ENCODE assay signal across 18 cellular contexts in the genomic region with DNA sequence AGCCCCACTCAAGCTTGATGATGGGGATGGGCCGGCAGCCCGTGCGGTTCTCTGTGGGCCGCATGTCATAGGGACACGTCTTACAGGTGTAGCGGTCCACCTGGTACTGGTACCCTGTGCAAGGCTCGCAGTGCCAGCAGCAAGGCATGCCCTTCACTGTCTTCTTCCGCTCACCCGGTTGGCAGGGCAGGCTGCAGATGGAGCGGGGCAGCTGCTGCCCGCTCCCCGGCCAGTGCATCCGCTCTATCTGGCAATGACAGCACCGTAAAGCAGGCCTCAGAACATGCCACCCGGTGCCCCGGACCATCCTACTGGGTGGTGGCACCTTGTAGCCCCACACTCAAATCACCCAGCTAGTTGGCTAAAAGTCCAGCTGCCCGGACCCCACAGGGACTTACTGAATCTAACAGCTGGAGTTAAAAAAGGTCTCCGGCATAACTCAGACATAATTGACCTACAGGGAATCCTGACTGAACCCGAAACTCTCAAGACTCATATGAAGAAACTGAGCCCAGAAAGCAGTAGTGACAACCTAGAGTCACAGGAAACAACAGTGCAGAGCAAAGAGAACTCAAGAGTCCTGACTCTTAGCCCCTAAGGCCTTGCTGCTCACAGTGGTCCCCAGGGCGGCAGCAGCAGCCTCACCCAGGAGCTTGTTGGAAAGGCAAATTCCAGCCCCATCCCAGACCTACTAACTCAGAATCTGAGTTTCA.
DNase-seq lines count a peak whose midpoint lies in the region; ATAC-seq and TF ChIP-seq lines count a peak whose summit lies in the region.
"Had no signal": no experiment of that assay in that cellular context is flagged by ENCODE, and none has a peak within 500 bp of the region (broad histone marks: within the 10 kb centered on the region; RNA-seq: fewer than 3 reads in every experiment).

No MANE protein-coding gene starts in this region.

- CTCF ChIA-PET in activated CD8-positive, alpha-beta memory T cell treated with anti-CD3 and anti-CD28 coated beads, Interleukin-2, amount 10 ng/mL, durations not matched to agents 7 days and 5 days (lab: Charles Lee), result interaction anchor here (0.7 to 2.3 kb wide), 5 partner anchors 9 to 292 kb away, joined by 3 to 15 read pairs (median 5); no protein-coding TSS in a partner anchor
- CTCF ChIA-PET in OCI-LY7 (lab: Charles Lee; ENCODE audit: unreplicated experiment), result no interaction called here

- no peaks in the 10 kb centered on the region for H3K36me3 Mint-ChIP-seq in activated CD8-positive, alpha-beta memory T cell treated with anti-CD3 and anti-CD28 coated beads, Interleukin-2, amount 10 ng/mL, durations not matched to agents 7 days and 5 days
- H3K36me3 Mint-ChIP-seq in stimulated activated effector memory CD8-positive, alpha-beta T cell treated with anti-CD3 and anti-CD28 coated beads, Interleukin-12 subunit alpha, Interleukin-12 subunit beta, amount 100 ng/mL, for 72 hours, result no peaks in the 10 kb centered on the region
- no peaks in the 10 kb centered on the region for H3K36me3 Mint-ChIP-seq in mesothelial cell of epicardium
- H3K36me3 Mint-ChIP-seq: CD8-positive, alpha-beta T cell had no signal

- no peak overlapping the region for H3K4me3 ChIP-seq in OCI-LY7 (ENCODE audit: low read depth, low read length, poor library complexity, severe bottlenecking)

- H3K27ac Mint-ChIP-seq in activated CD8-positive, alpha-beta memory T cell treated with anti-CD3 and anti-CD28 coated beads, Interleukin-2, amount 10 ng/mL, durations not matched to agents 7 days and 5 days, result peak overlapping the region; percentile 50
- no peak overlapping the region for H3K27ac Mint-ChIP-seq in stimulated activated effector memory CD8-positive, alpha-beta T cell treated with anti-CD3 and anti-CD28 coated beads, Interleukin-12 subunit alpha, Interleukin-12 subunit beta, amount 100 ng/mL, for 72 hours
- H3K27ac Mint-ChIP-seq in mesothelial cell of epicardium, result no peak overlapping the region
- H3K27ac Mint-ChIP-seq: CD8-positive, alpha-beta T cell had no signal

- H3K4me3 Mint-ChIP-seq in activated CD8-positive, alpha-beta memory T cell treated with anti-CD3 and anti-CD28 coated beads, Interleukin-2, amount 10 ng/mL, durations not matched to agents 7 days and 5 days, result no peak overlapping the region
- H3K4me3 Mint-ChIP-seq in stimulated activated effector memory CD8-positive, alpha-beta T cell treated with anti-CD3 and anti-CD28 coated beads, Interleukin-12 subunit alpha, Interleukin-12 subunit beta, amount 100 ng/mL, for 72 hours, result no peak overlapping the region
- H3K4me3 Mint-ChIP-seq in mesothelial cell of epicardium, result no peak overlapping the region
- H3K4me3 Mint-ChIP-seq: CD8-positive, alpha-beta T cell had no signal

- H3K4me1 ChIP-seq in OCI-LY7 (ENCODE audit: insufficient read depth, low read length, poor library complexity, severe bottlenecking), result peaks cover 30% of the 10 kb centered on the region

- no peaks in the 10 kb centered on the region for H3K36me3 ChIP-seq in OCI-LY7 (ENCODE audit: insufficient read depth, low read length)

- H2AFZ ChIP-seq in OCI-LY7 (ENCODE audit: low read length), result no peak overlapping the region

- intact Hi-C loops in OCI-LY7 (cut with micrococcal nuclease; ENCODE audit: unreplicated experiment), result no loop called here

- ATAC-seq in activated CD8-positive, alpha-beta memory T cell treated with anti-CD3 and anti-CD28 coated beads, Interleukin-2, amount 10 ng/mL, durations not matched to agents 7 days and 5 days, result peak; percentile 88
- peak; percentile 77 for ATAC-seq in stimulated activated effector memory CD8-positive, alpha-beta T cell treated with anti-CD3 and anti-CD28 coated beads, Interleukin-12 subunit alpha, Interleukin-12 subunit beta, amount 100 ng/mL, for 72 hours
- ATAC-seq: CD8-positive, alpha-beta T cell; HCT116; Panc1; Right ventricle myocardium inferior had no signal

- TF ChIP-seq CTCF in OCI-LY7 (conservative IDR thresholded peaks at IDR 0.05; ENCODE audit: low read length) (no peak), mesothelial cell of epicardium (IDR thresholded peaks at IDR 0.05; ENCODE audit: unreplicated experiment) (no peak)

- no peaks in the 10 kb centered on the region for H3K9me2 ChIP-seq in OCI-LY7 (ENCODE audit: insufficient read depth, low read length)
- H3K9me2 ChIP-seq: SK-N-SH had no signal

- no TSS peak for BruUV-seq in OCI-LY7 (replicated peaks; lab: Mats Ljungman, UMichigan)

- no peaks in the 10 kb centered on the region for H4K20me1 ChIP-seq in OCI-LY7 (ENCODE audit: insufficient read depth, low read length)

- no peaks in the 10 kb centered on the region for H3K79me2 ChIP-seq in OCI-LY7 (ENCODE audit: insufficient read depth, low read depth, low read length)

- POLR2A ChIA-PET in OCI-LY7 (lab: Charles Lee), result interaction anchor here (0.5 kb wide), 1 partner anchor 591 kb away, joined by 7 read pairs; no protein-coding TSS in a partner anchor

- H3K4me1 Mint-ChIP-seq in activated CD8-positive, alpha-beta memory T cell treated with anti-CD3 and anti-CD28 coated beads, Interleukin-2, amount 10 ng/mL, durations not matched to agents 7 days and 5 days, result peaks cover 25% of the 10 kb centered on the region
- H3K4me1 Mint-ChIP-seq in stimulated activated effector memory CD8-positive, alpha-beta T cell treated with anti-CD3 and anti-CD28 coated beads, Interleukin-12 subunit alpha, Interleukin-12 subunit beta, amount 100 ng/mL, for 72 hours, result peaks cover 13% of the 10 kb centered on the region
- no peaks in the 10 kb centered on the region for H3K4me1 Mint-ChIP-seq in mesothelial cell of epicardium

- peak overlapping the region; percentile 11 for H3K27ac ChIP-seq in OCI-LY7 (ENCODE audit: low read depth, low read length, poor library complexity, severe bottlenecking)
- H3K27ac ChIP-seq: 22Rv1 had no signal

- H3K27me3 Mint-ChIP-seq in activated CD8-positive, alpha-beta memory T cell treated with anti-CD3 and anti-CD28 coated beads, Interleukin-2, amount 10 ng/mL, durations not matched to agents 7 days and 5 days, result peaks cover 8% of the 10 kb centered on the region
- H3K27me3 Mint-ChIP-seq in mesothelial cell of epicardium (ENCODE audit: low read depth), result peaks cover 25% of the 10 kb centered on the region

- no peaks in the 10 kb centered on the region for H3K9me3 ChIP-seq in OCI-LY7 (ENCODE audit: low read length)
- H3K9me3 ChIP-seq: SK-N-SH had no signal

- H3K9me3 Mint-ChIP-seq in activated CD8-positive, alpha-beta memory T cell treated with anti-CD3 and anti-CD28 coated beads, Interleukin-2, amount 10 ng/mL, durations not matched to agents 7 days and 5 days (ENCODE audit: low read depth), result no peaks in the 10 kb centered on the region
- H3K9me3 Mint-ChIP-seq in stimulated activated effector memory CD8-positive, alpha-beta T cell treated with anti-CD3 and anti-CD28 coated beads, Interleukin-12 subunit alpha, Interleukin-12 subunit beta, amount 100 ng/mL, for 72 hours, result no peaks in the 10 kb centered on the region
- no peaks in the 10 kb centered on the region for H3K9me3 Mint-ChIP-seq in mesothelial cell of epicardium
- H3K9me3 Mint-ChIP-seq: CD8-positive, alpha-beta T cell had no signal

- H3K4me2 ChIP-seq in OCI-LY7 (ENCODE audit: low read length), result peak overlapping the region; percentile 39; the same call in 1 of the 2 replicates
- H3K4me2 ChIP-seq: SK-N-SH had no signal

- peak; percentile 47 for DNase-seq in activated CD8-positive, alpha-beta memory T cell treated with anti-CD3 and anti-CD28 coated beads, Interleukin-2, amount 10 ng/mL, durations not matched to agents 7 days and 5 days
- no peak for DNase-seq in activated CD8-positive, alpha-beta memory T cell treated with anti-CD3 and anti-CD28 coated beads for 24 hours
- DNase-seq in GM19238 (ENCODE audit: insufficient read length, low spot score) (peak; percentile 34), OCI-LY7 (ENCODE audit: low spot score) (no peak), DMS 273 treated with DMSO at 0.1 percent for 48 hours (lab: John Stamatoyannopoulos, UW) (no peak), MV-4-11 (lab: John Stamatoyannopoulos, UW) (no peak), mesothelial cell of epicardium (ENCODE audit: low spot score in 2 of 2, unreplicated experiment in 2 of 2) (no peak)
- DNase-seq in stimulated activated effector memory CD8-positive, alpha-beta T cell treated with anti-CD3 and anti-CD28 coated beads, Interleukin-12 subunit alpha, Interleukin-12 subunit beta, amount 100 ng/mL, for 72 hours (ENCODE audit: low spot score in 2 of 2), result no peak
- DNase-seq: CD8-positive, alpha-beta T cell; MM.1S; NCI-H187 treated with DMSO at 0.1 percent for 48 hours; NCI-H2171 treated with DMSO at 0.1 percent for 48 hours; NCI-H82; SK-N-SH had no signal

Comparison
In these comparisons a context has a peak if more than half of its experiments do, and no peak if none do; other contexts are left out.
1. DNase-seq: peak in activated CD8-positive, alpha-beta memory T cell treated with anti-CD3 and anti-CD28 coated beads, Interleukin-2, amount 10 ng/mL, durations not matched to agents 7 days and 5 days (single experiment) and GM19238 (single experiment); none in activated CD8-positive, alpha-beta memory T cell treated with anti-CD3 and anti-CD28 coated beads for 24 hours (single experiment), OCI-LY7 (single experiment), stimulated activated effector memory CD8-positive, alpha-beta T cell treated with anti-CD3 and anti-CD28 coated beads, Interleukin-12 subunit alpha, Interleukin-12 subunit beta, amount 100 ng/mL, for 72 hours (0 of 2), DMS 273 treated with DMSO at 0.1 percent for 48 hours (single experiment), MV-4-11 (single experiment) and mesothelial cell of epicardium (0 of 2).